Comparison of ENCODE assay signal across 11 cellular contexts in genomic region chr15:42107483-42107882, GRCh38. TPM values are rescaled to one million over a fixed set of nuclear protein-coding genes. Genes with fewer than 3 reads are reported as not detected.
DNase-seq lines count a peak whose midpoint lies in the region; ATAC-seq, FAIRE-seq and TF ChIP-seq lines count a peak whose summit lies in the region.
"Had no signal": no experiment of that assay in that cellular context is flagged by ENCODE, and none has a peak within 500 bp of the region (broad histone marks: within the 10 kb centered on the region; RNA-seq: fewer than 3 reads in every experiment).

No MANE protein-coding gene starts in this region.

- no peaks in the 10 kb centered on the region for H3K36me3 Mint-ChIP-seq in activated CD4-positive, alpha-beta T cell treated with anti-CD3 and anti-CD28 coated beads, Interleukin-2, amount 10 ng/mL, durations not matched to agents 24 days and 14 days (ENCODE audit: low read depth)
- H3K36me3 Mint-ChIP-seq in astrocyte (ENCODE audit: low read depth, unreplicated experiment) = no peaks in the 10 kb centered on the region
- H3K36me3 Mint-ChIP-seq: activated naive CD8-positive, alpha-beta T cell had no signal

- H3K4me3 Mint-ChIP-seq in activated CD4-positive, alpha-beta T cell treated with anti-CD3 and anti-CD28 coated beads, Interleukin-2, amount 10 ng/mL, durations not matched to agents 24 days and 14 days = peak overlapping the region; percentile 52
- H3K4me3 Mint-ChIP-seq in astrocyte (ENCODE audit: unreplicated experiment) = no peak overlapping the region
- H3K4me3 Mint-ChIP-seq: activated naive CD8-positive, alpha-beta T cell; naive thymus-derived CD8-positive, alpha-beta T cell had no signal

- no peaks in the 10 kb centered on the region for H3K9me3 Mint-ChIP-seq in activated CD4-positive, alpha-beta T cell treated with anti-CD3 and anti-CD28 coated beads, Interleukin-2, amount 10 ng/mL, durations not matched to agents 24 days and 14 days
- H3K9me3 Mint-ChIP-seq in astrocyte (ENCODE audit: unreplicated experiment) = no peaks in the 10 kb centered on the region

- H2AFZ ChIP-seq in astrocyte (ENCODE audit: low read depth, low read length) = peak overlapping the region; percentile 23

- FAIRE-seq in astrocyte (lab: Jason Lieb, UNC) = no peak

- no peaks in the 10 kb centered on the region for H4K20me1 ChIP-seq in astrocyte (ENCODE audit: insufficient read depth, low read length)
- H4K20me1 ChIP-seq: BLaER1 had no signal

- H3K27ac Mint-ChIP-seq in activated CD4-positive, alpha-beta T cell treated with anti-CD3 and anti-CD28 coated beads, Interleukin-2, amount 10 ng/mL, durations not matched to agents 24 days and 14 days = peak overlapping the region; percentile 51
- H3K27ac Mint-ChIP-seq in astrocyte (ENCODE audit: unreplicated experiment) = no peak overlapping the region
- H3K27ac Mint-ChIP-seq: activated naive CD8-positive, alpha-beta T cell; naive thymus-derived CD8-positive, alpha-beta T cell had no signal

- peaks cover 17% of the 10 kb centered on the region for H3K4me1 Mint-ChIP-seq in activated CD4-positive, alpha-beta T cell treated with anti-CD3 and anti-CD28 coated beads, Interleukin-2, amount 10 ng/mL, durations not matched to agents 24 days and 14 days
- peaks cover 4% of the 10 kb centered on the region for H3K4me1 Mint-ChIP-seq in astrocyte (ENCODE audit: low read depth, unreplicated experiment)

- H3K4me2 ChIP-seq in astrocyte (ENCODE audit: low read length) = peak overlapping the region; percentile 68
- H3K4me2 ChIP-seq: BLaER1 had no signal

- H3K79me2 ChIP-seq in astrocyte (ENCODE audit: insufficient read depth, low read length) = no peaks in the 10 kb centered on the region

- no peaks in the 10 kb centered on the region for H3K9me3 ChIP-seq in astrocyte (ENCODE audit: insufficient read depth, low read depth, low read length)

- H3K27ac ChIP-seq in astrocyte (ENCODE audit: low read depth, low read length) = no peak overlapping the region
- H3K27ac ChIP-seq: BLaER1 had no signal

- H3K27me3 ChIP-seq in astrocyte (ENCODE audit: insufficient read depth, low read length) = peaks cover 24% of the 10 kb centered on the region
- H3K27me3 ChIP-seq: BLaER1 had no signal

- peak; percentile 62 for DNase-seq in activated CD4-positive, alpha-beta T cell treated with anti-CD3 and anti-CD28 coated beads, Interleukin-2, amount 10 ng/mL, durations not matched to agents 24 days and 14 days
- no peak for DNase-seq in activated CD4-positive, alpha-beta T cell treated with anti-CD3 and anti-CD28 coated beads for 4 hours
- DNase-seq in NCI-H2171 (lab: John Stamatoyannopoulos, UW) = peak; percentile 83
- no peak for DNase-seq in astrocyte (ENCODE audit: low read depth)
- DNase-seq in stimulated activated CD4-positive, alpha-beta T cell treated with anti-CD3 and anti-CD28 coated beads, Interleukin-4, amount 100 ng/mL, for 48 hours (ENCODE audit: low read depth in 2 of 2) = peak; percentile 34 to 46
- no peak for DNase-seq in activated CD8-positive, alpha-beta memory T cell treated with anti-CD3 and anti-CD28 coated beads, Interleukin-2, amount 50 U/mL, for 48 hours
- DNase-seq: naive thymus-derived CD8-positive, alpha-beta T cell had no signal

- H3K27me3 Mint-ChIP-seq in activated CD4-positive, alpha-beta T cell treated with anti-CD3 and anti-CD28 coated beads, Interleukin-2, amount 10 ng/mL, durations not matched to agents 24 days and 14 days = peaks cover 7% of the 10 kb centered on the region
- H3K27me3 Mint-ChIP-seq in astrocyte (ENCODE audit: low read depth, unreplicated experiment) = peaks cover 6% of the 10 kb centered on the region

- H3K4me1 ChIP-seq in astrocyte (ENCODE audit: insufficient read depth, low read length) = no peaks in the 10 kb centered on the region

- no peak overlapping the region for H3K9ac ChIP-seq in astrocyte (ENCODE audit: low read length)
- H3K9ac ChIP-seq: BLaER1 had no signal

- no peaks in the 10 kb centered on the region for H3K36me3 ChIP-seq in astrocyte (ENCODE audit: insufficient read depth, low read length)
- H3K36me3 ChIP-seq: BLaER1 had no signal

- no peak overlapping the region for H3K4me3 ChIP-seq in astrocyte (ENCODE audit: insufficient read depth, low read depth, low read length)
- H3K4me3 ChIP-seq: BLaER1 had no signal

- intact Hi-C loops in activated CD4-positive, alpha-beta T cell treated with anti-CD3 and anti-CD28 coated beads, Interleukin-2, amount 10 ng/mL, durations not matched to agents 24 days and 14 days (cut with micrococcal nuclease) = loop anchor here (5.0 kb wide), 1 partner anchor 85 kb away; no protein-coding TSS in a partner anchor

- no peak for TF ChIP-seq CTCF in astrocyte (IDR thresholded peaks at IDR 0.05; ENCODE audit: insufficient read depth, low read depth, low read length)

- no peak for ATAC-seq in HG03520 (IDR thresholded peaks at IDR 0.05; ENCODE audit: unreplicated experiment)
- ATAC-seq in HG02610 (IDR thresholded peaks at IDR 0.05; ENCODE audit: unreplicated experiment) = no peak

RNA-seq across cellular contexts. Expression of gene PLA2G4D, which starts 13.1 kb away (rescaled TPM):
- not detected in 2 replicates for total RNA-seq in activated CD4-positive, alpha-beta T cell treated with anti-CD3 and anti-CD28 coated beads, Interleukin-2, amount 10 ng/mL, durations not matched to agents 24 days and 14 days
- total RNA-seq in astrocyte = not detected in 2 replicates
- total RNA-seq: naive thymus-derived CD8-positive, alpha-beta T cell had no signal

RNA-seq across cellular contexts. Expression of gene PLA2G4F, which starts 49.0 kb away (rescaled TPM):
- not detected in 2 replicates for total RNA-seq in activated CD4-positive, alpha-beta T cell treated with anti-CD3 and anti-CD28 coated beads, Interleukin-2, amount 10 ng/mL, durations not matched to agents 24 days and 14 days
- total RNA-seq in astrocyte = 0.30 TPM in 1 of 2 replicates, not detected in the other
- total RNA-seq: naive thymus-derived CD8-positive, alpha-beta T cell had no signal

Comparison
In these comparisons a context has a peak if more than half of its experiments do, and no peak if none do; other contexts are left out.
1. DNase-seq: peak in activated CD4-positive, alpha-beta T cell treated with anti-CD3 and anti-CD28 coated beads, Interleukin-2, amount 10 ng/mL, durations not matched to agents 24 days and 14 days (single experiment), NCI-H2171 (single experiment) and stimulated activated CD4-positive, alpha-beta T cell treated with anti-CD3 and anti-CD28 coated beads, Interleukin-4, amount 100 ng/mL, for 48 hours (2 of 2); none in activated CD4-positive, alpha-beta T cell treated with anti-CD3 and anti-CD28 coated beads for 4 hours (0 of 2), astrocyte (single experiment) and activated CD8-positive, alpha-beta memory T cell treated with anti-CD3 and anti-CD28 coated beads, Interleukin-2, amount 50 U/mL, for 48 hours (single experiment).